25 cellular contexts compared by ENCODE assay signal in genomic region chr11:97937501-97937900, GRCh38.
A peak's percentile ranks its signal among the peaks of the same experiment; 100 is the strongest.
DNase-seq lines count a peak whose midpoint lies in the region; ATAC-seq, FAIRE-seq and TF ChIP-seq lines count a peak whose summit lies in the region.
"Had no signal": no experiment of that assay in that cellular context is flagged by ENCODE, and none has a peak within 500 bp of the region (broad histone marks: within the 10 kb centered on the region; RNA-seq: fewer than 3 reads in every experiment).

No MANE protein-coding gene starts in this region.

- no peak for FAIRE-seq in kidney (lab: Jason Lieb, UNC)
- FAIRE-seq: TTC549, urothelium cell line had no signal

- in situ Hi-C loops in astrocyte of the spinal cord (cut with HindIII; ENCODE audit: low sequenced_read_pairs), result no loop called here
- in situ Hi-C loops in ACHN (cut with HindIII; ENCODE audit: low pct_ligation_motif_present, low pct_unique_long_range_greater_than_20kb, low sequenced_read_pairs), result no loop called here

- H2AK5ac ChIP-seq in mesenchymal stem cell (ENCODE audit: low read length, severe bottlenecking), result no peak overlapping the region

- ATAC-seq in HG03457 (IDR thresholded peaks at IDR 0.05; ENCODE audit: unreplicated experiment) (no peak), GM18907 (IDR thresholded peaks at IDR 0.05; ENCODE audit: unreplicated experiment) (no peak)
- ATAC-seq: activated CD4-positive, alpha-beta T cell treated with anti-CD3 and anti-CD28 coated beads for 36 hours; activated T-cell treated with anti-CD3 and anti-CD28 coated beads, Interleukin-2, amount 50 U/mL, for 4 hours; heart left ventricle; Panc1 had no signal

- no peak overlapping the region for H3K23ac ChIP-seq in mesenchymal stem cell (ENCODE audit: low read length in 2 of 2)

- no peaks in the 10 kb centered on the region for H3K79me1 ChIP-seq in mesenchymal stem cell (replicated peaks; ENCODE audit: low read length, poor library complexity, severe bottlenecking)

- H3K9me3 ChIP-seq in mesenchymal stem cell (ENCODE audit: control insufficient read depth, low read length), result no peaks in the 10 kb centered on the region
- no peaks in the 10 kb centered on the region for H3K9me3 ChIP-seq in kidney (ENCODE audit: control insufficient read depth in 1 of 2, low read length in 2 of 2)
- H3K9me3 ChIP-seq: heart left ventricle had no signal

- H2AFZ ChIP-seq in mesenchymal stem cell (ENCODE audit: low read depth, low read length), result no peak overlapping the region

- no peak overlapping the region for H3K18ac ChIP-seq in mesenchymal stem cell (ENCODE audit: low read depth in 1 of 2, low read length in 2 of 2)

- DNase-seq in EL (peak; percentile 53), NCI-H226 (peak; percentile 50), astrocyte of the spinal cord (ENCODE audit: low read depth, low spot score) (peak; percentile 12), mesenchymal stem cell (peak; percentile 59), ACHN (no peak), kidney (no peak)
- DNase-seq: activated CD4-positive, alpha-beta T cell treated with anti-CD3 and anti-CD28 coated beads for 36 hours; activated CD8-positive, alpha-beta memory T cell treated with anti-CD3 and anti-CD28 coated beads for 24 hours; activated naive CD4-positive, alpha-beta T cell treated with Interleukin-2 at 50 U/mL for 16 hours; activated T-cell treated with anti-CD3 and anti-CD28 coated beads, Interleukin-2, amount 50 U/mL, for 4 hours; amygdala; heart left ventricle; KG1; naive B cell; NCI-H524 treated with DMSO at 0.1 percent for 48 hours; NK-92 treated with Interleukin-12 subunit alpha and Interleukin-12 subunit beta, amount 100 ng/mL, for 24 hours; occipital lobe; stimulated activated CD4-positive, alpha-beta T cell treated with anti-CD3 and anti-CD28 coated beads, Interleukin-2, amount 100 ng/mL, for 24 hours; T-helper 1 cell had no signal

- no peak overlapping the region for H4K91ac ChIP-seq in mesenchymal stem cell (ENCODE audit: low read length)

- H4K8ac ChIP-seq in mesenchymal stem cell (ENCODE audit: low read length), result no peak overlapping the region

- H3K27me3 ChIP-seq in mesenchymal stem cell (ENCODE audit: control insufficient read depth in 1 of 2, insufficient read depth in 1 of 2, low read length in 2 of 2), result no peaks in the 10 kb centered on the region
- H3K27me3 ChIP-seq: heart left ventricle had no signal

- 56% methylated on average over 3 of the region's 3 CpGs for WGBS in mesenchymal stem cell

- intact Hi-C loops in kidney (cut with DNase I), result no loop called here

- TF ChIP-seq CTCF in astrocyte of the spinal cord (IDR thresholded peaks at IDR 0.05; ENCODE audit: low read depth, low read length) (no peak), kidney (IDR thresholded peaks at IDR 0.05; ENCODE audit: borderline replicate concordance, extremely low read depth, insufficient read depth) (no peak)

- H3K4me3 ChIP-seq in astrocyte of the spinal cord (ENCODE audit: low read depth, low read length), result no peak overlapping the region
- H3K4me3 ChIP-seq in mesenchymal stem cell (ENCODE audit: insufficient read depth in 1 of 2, low read depth in 1 of 2, low read length in 2 of 2), result no peak overlapping the region
- H3K4me3 ChIP-seq in kidney (ENCODE audit: low read length in 2 of 2), result no peak overlapping the region
- H3K4me3 ChIP-seq: heart left ventricle, smooth muscle cell had no signal

- H3K9ac ChIP-seq in mesenchymal stem cell (ENCODE audit: low read length), result no peak overlapping the region
- no peak overlapping the region for H3K9ac ChIP-seq in kidney (ENCODE audit: low read length in 2 of 2)

- no peak overlapping the region for H2BK15ac ChIP-seq in mesenchymal stem cell (ENCODE audit: low read depth, poor library complexity, severe bottlenecking)

- H3K36me3 ChIP-seq in mesenchymal stem cell (ENCODE audit: control insufficient read depth in 1 of 2, insufficient read depth in 2 of 2, low read depth in 1 of 2, low read length in 2 of 2), result no peaks in the 10 kb centered on the region
- no peaks in the 10 kb centered on the region for H3K36me3 ChIP-seq in kidney (ENCODE audit: control insufficient read depth in 1 of 2, insufficient read depth in 2 of 2, low read length in 2 of 2)
- H3K36me3 ChIP-seq: heart left ventricle had no signal

- H2BK5ac ChIP-seq in mesenchymal stem cell (ENCODE audit: low read depth, low read length, poor library complexity, severe bottlenecking), result no peak overlapping the region

- H3K4me1 ChIP-seq in mesenchymal stem cell (ENCODE audit: control insufficient read depth, insufficient read depth, low read depth, low read length) (no peaks in the 10 kb centered on the region), kidney (ENCODE audit: control insufficient read depth in 1 of 2, insufficient read depth in 1 of 2, low read depth in 1 of 2, low read length in 2 of 2) (no peaks in the 10 kb centered on the region)
- H3K4me1 ChIP-seq: heart left ventricle had no signal

- H2BK12ac ChIP-seq in mesenchymal stem cell (ENCODE audit: low read length in 2 of 2), result no peak overlapping the region

- H3K14ac ChIP-seq in mesenchymal stem cell (ENCODE audit: low read length in 2 of 2), result no peak overlapping the region

- no peak overlapping the region for H2BK120ac ChIP-seq in mesenchymal stem cell (ENCODE audit: low read depth, low read length)

- H3K4ac ChIP-seq in mesenchymal stem cell (ENCODE audit: low read depth in 1 of 2, low read length in 2 of 2), result no peak overlapping the region

- no peak overlapping the region for H3K27ac ChIP-seq in mesenchymal stem cell (ENCODE audit: low read length, poor library complexity, severe bottlenecking)
- no peak overlapping the region for H3K27ac ChIP-seq in kidney (ENCODE audit: low read depth in 2 of 2, low read length in 2 of 2)
- H3K27ac ChIP-seq: heart left ventricle had no signal

- H3K4me2 ChIP-seq in mesenchymal stem cell (ENCODE audit: low read length, poor library complexity, severe bottlenecking), result no peak overlapping the region
- H3K4me2 ChIP-seq: smooth muscle cell had no signal

Comparison
In these comparisons a context has a peak if more than half of its experiments do, and no peak if none do; other contexts are left out.
1. DNase-seq: peak in EL (single experiment), NCI-H226 (single experiment), astrocyte of the spinal cord (single experiment) and mesenchymal stem cell (single experiment); none in ACHN (single experiment) and kidney (single experiment).